In genomic region chr2:114614599-114614998, GRCh38 we compare ENCODE assay signal across 20 cellular contexts.
"Had no signal": no experiment of that assay in that cellular context is flagged by ENCODE, and none has a peak within 500 bp of the region (broad histone marks: within the 10 kb centered on the region; RNA-seq: fewer than 3 reads in every experiment).

No MANE protein-coding gene starts in this region.

- H3K4me1 Mint-ChIP-seq: activated naive CD4-positive, alpha-beta T cell treated with anti-CD3 and anti-CD28 coated beads, Interleukin-2, amount 10 ng/mL, durations not matched to agents 7 days and 5 days; naive thymus-derived CD4-positive, alpha-beta T cell had no signal

- H3K27ac Mint-ChIP-seq: activated CD4-positive, alpha-beta memory T cell treated with anti-CD3 and anti-CD28 coated beads for 36 hours; activated naive CD4-positive, alpha-beta T cell treated with anti-CD3 and anti-CD28 coated beads, Interleukin-2, amount 10 ng/mL, durations not matched to agents 7 days and 5 days; naive thymus-derived CD4-positive, alpha-beta T cell; progenitor cell of endocrine pancreas; T-helper 1 cell treated with Interleukin-12 subunit alpha and Interleukin-12 subunit beta and Interleukin-4 antibody, amounts not matched to agents 30 μg/mL and 1 μg/mL, for 36 hours had no signal

- H3K36me3 Mint-ChIP-seq: activated CD4-positive, alpha-beta memory T cell treated with anti-CD3 and anti-CD28 coated beads for 36 hours; activated naive CD4-positive, alpha-beta T cell treated with anti-CD3 and anti-CD28 coated beads, Interleukin-2, amount 10 ng/mL, durations not matched to agents 7 days and 5 days had no signal

- H3K27me3 Mint-ChIP-seq: activated CD4-positive, alpha-beta memory T cell treated with anti-CD3 and anti-CD28 coated beads for 36 hours; activated naive CD4-positive, alpha-beta T cell treated with anti-CD3 and anti-CD28 coated beads, Interleukin-2, amount 10 ng/mL, durations not matched to agents 7 days and 5 days had no signal

- DNase-seq: activated CD4-positive, alpha-beta memory T cell treated with anti-CD3 and anti-CD28 coated beads for 36 hours; activated CD4-positive, alpha-beta T cell treated with anti-CD3 and anti-CD28 coated beads for 48 hours; activated CD4-positive, CD25-positive, alpha-beta regulatory T cell; activated effector memory CD4-positive, alpha-beta T cell treated with Interleukin-2 at 50 U/mL for 16 hours; activated naive CD4-positive, alpha-beta T cell treated with anti-CD3 and anti-CD28 coated beads, Interleukin-2, amount 10 ng/mL, durations not matched to agents 7 days and 5 days; activated T-cell treated with anti-CD3 and anti-CD28 coated beads, Interleukin-2, amount 50 U/mL, for 48 hours; cerebellar nuclear complex; erythroblast; foreskin fibroblast; heart right ventricle; lower lobe of right lung; naive thymus-derived CD4-positive, alpha-beta T cell; right cardiac atrium; stimulated activated CD4-positive, alpha-beta T cell treated with anti-CD3 and anti-CD28 coated beads, Interleukin-4, amount 100 ng/mL, for 4 hours; stimulated activated naive CD8-positive, alpha-beta T cell treated with anti-CD3 and anti-CD28 coated beads, Interleukin-15, Interleukin-2, amounts not matched to agents 100 U/mL and 50 U/mL, for 24 hours; T1000; thyroid gland had no signal

- H3K4me3 Mint-ChIP-seq: activated CD4-positive, alpha-beta memory T cell treated with anti-CD3 and anti-CD28 coated beads for 36 hours; activated naive CD4-positive, alpha-beta T cell treated with anti-CD3 and anti-CD28 coated beads, Interleukin-2, amount 10 ng/mL, durations not matched to agents 7 days and 5 days; naive thymus-derived CD4-positive, alpha-beta T cell; T-helper 1 cell treated with Interleukin-12 subunit alpha and Interleukin-12 subunit beta and Interleukin-4 antibody, amounts not matched to agents 30 μg/mL and 1 μg/mL, for 36 hours had no signal

- ATAC-seq: heart right ventricle; left lobe of liver; lower lobe of right lung; naive thymus-derived CD4-positive, alpha-beta T cell; right cardiac atrium; stimulated activated naive CD8-positive, alpha-beta T cell treated with anti-CD3 and anti-CD28 coated beads, Interleukin-15, Interleukin-2, amounts not matched to agents 100 U/mL and 50 U/mL, for 24 hours had no signal

- H3K9me3 Mint-ChIP-seq: activated CD4-positive, alpha-beta memory T cell treated with anti-CD3 and anti-CD28 coated beads for 36 hours; activated naive CD4-positive, alpha-beta T cell treated with anti-CD3 and anti-CD28 coated beads, Interleukin-2, amount 10 ng/mL, durations not matched to agents 7 days and 5 days had no signal
